ENCODE assay signal across 21 cellular contexts in genomic region chr12:42356344-42356743, GRCh38.
"Had no signal": no experiment of that assay in that cellular context is flagged by ENCODE, and none has a peak within 500 bp of the region (broad histone marks: within the 10 kb centered on the region; RNA-seq: fewer than 3 reads in every experiment).

No MANE protein-coding gene starts in this region.

- ATAC-seq: foreskin keratinocyte; gastroesophageal sphincter; left lobe of liver; lower lobe of right lung; natural killer cell treated with Interleukin-12 subunit alpha and Interleukin-12 subunit beta and Interleukin-15 and Interleukin-18, amount 100 ng/mL, for 72 hours; pancreas; sciatic nerve; stimulated activated memory B cell treated with anti-CD40 and anti-IgM and Interleukin-4, amounts not matched to agents 10 μg/mL and 1 μg/mL and 100 μg/mL, for 72 hours; stimulated activated naive CD8-positive, alpha-beta T cell treated with anti-CD3 and anti-CD28 coated beads, Interleukin-15, Interleukin-2, amounts not matched to agents 100 U/mL and 50 U/mL, for 24 hours had no signal

- H3K4me3 ChIP-seq: colonic mucosa, esophagus muscularis mucosa, gastroesophageal sphincter, lower lobe of right lung, pancreas, testis, tibial artery had no signal

- H3K9me3 ChIP-seq: colonic mucosa, esophagus muscularis mucosa, gastroesophageal sphincter, lower lobe of right lung, neutrophil, pancreas, testis, tibial artery had no signal

- H3K27me3 ChIP-seq: colonic mucosa, esophagus muscularis mucosa, foreskin keratinocyte, gastroesophageal sphincter, neutrophil, pancreas, testis, tibial artery had no signal

- H3K36me3 ChIP-seq: colonic mucosa, pancreas had no signal

- DNase-seq: colonic mucosa; effector memory CD4-positive, alpha-beta T cell; foreskin keratinocyte; lower lobe of right lung; naive B cell; pancreas; retina; stimulated activated CD4-positive, alpha-beta T cell treated with anti-CD3 and anti-CD28 coated beads, Interleukin-2, amount 100 ng/mL, for 24 hours; stimulated activated CD4-positive, alpha-beta T cell treated with anti-CD3 and anti-CD28 coated beads, Interleukin-4, amount 100 ng/mL, for 24 hours; stimulated activated naive CD8-positive, alpha-beta T cell treated with anti-CD3 and anti-CD28 coated beads, Interleukin-15, Interleukin-2, amounts not matched to agents 100 U/mL and 50 U/mL, for 24 hours; substantia nigra; testis; tibial artery had no signal

- H3K4me1 ChIP-seq: colonic mucosa, esophagus muscularis mucosa, foreskin keratinocyte, gastroesophageal sphincter, lower lobe of right lung, pancreas, testis had no signal

- H3K27ac ChIP-seq: colonic mucosa, esophagus muscularis mucosa, foreskin keratinocyte, gastroesophageal sphincter, lower lobe of right lung, neutrophil, pancreas, testis, tibial artery had no signal

- FAIRE-seq: keratinocyte, pancreas had no signal
